Comparison of ENCODE assay signal across 22 cellular contexts in genomic region chr14:40762685-40763084, GRCh38.
A peak's percentile ranks its signal among the peaks of the same experiment; 100 is the strongest.
DNase-seq lines count a peak whose midpoint lies in the region; ATAC-seq and TF ChIP-seq lines count a peak whose summit lies in the region.
"Had no signal": no experiment of that assay in that cellular context is flagged by ENCODE, and none has a peak within 500 bp of the region (broad histone marks: within the 10 kb centered on the region; RNA-seq: fewer than 3 reads in every experiment).

No MANE protein-coding gene starts in this region.

- no peak overlapping the region for H3K9ac ChIP-seq in PC-3 (ENCODE audit: low read length)
- H3K9ac ChIP-seq in neural cell (ENCODE audit: low read length), result no peak overlapping the region
- H3K9ac ChIP-seq: BLaER1 treated with 17β-estradiol and CSF1 and Interleukin-3, amounts not matched to agents 10 nM and 100 nM had no signal

- no TSS peak for BruUV-seq in PC-3 (replicated peaks; lab: Mats Ljungman, UMichigan)

- H3K9me3 Mint-ChIP-seq in GM23338 (no peaks in the 10 kb centered on the region; the same call in 2 of the 3 replicates), mesothelial cell of epicardium (peaks cover 4% of the 10 kb centered on the region)

- no peak for ATAC-seq in GM23338
- ATAC-seq in PC-3, result peak; percentile 99
- ATAC-seq: A549 had no signal

- H3F3A ChIP-seq in GM23338 (replicated peaks; ENCODE audit: low read depth) (no peaks in the 10 kb centered on the region), PC-3 (ENCODE audit: low read length, unreplicated experiment) (no peaks in the 10 kb centered on the region), neural cell (ENCODE audit: insufficient read depth, low read length, poor library complexity, severe bottlenecking) (no peaks in the 10 kb centered on the region)

- no peaks in the 10 kb centered on the region for H4K20me1 ChIP-seq in GM23338 (replicated peaks; ENCODE audit: insufficient read depth)
- no peaks in the 10 kb centered on the region for H4K20me1 ChIP-seq in PC-3 (ENCODE audit: low read length)
- no peaks in the 10 kb centered on the region for H4K20me1 ChIP-seq in neural cell (ENCODE audit: insufficient read depth)
- H4K20me1 ChIP-seq: BLaER1 treated with 17β-estradiol and CSF1 and Interleukin-3, amounts not matched to agents 10 nM and 100 nM had no signal

- H3K27ac Mint-ChIP-seq in GM23338 (peak overlapping the region; percentile 68), mesothelial cell of epicardium (no peak overlapping the region)
- H3K27ac Mint-ChIP-seq: CD14-positive monocyte; CD4-positive, alpha-beta T cell; CD8-positive, alpha-beta memory T cell had no signal

- peaks cover 26% of the 10 kb centered on the region for H3K4me1 Mint-ChIP-seq in GM23338
- peaks cover 7% of the 10 kb centered on the region for H3K4me1 Mint-ChIP-seq in mesothelial cell of epicardium
- H3K4me1 Mint-ChIP-seq: CD14-positive monocyte; CD8-positive, alpha-beta memory T cell had no signal

- H3K27me3 ChIP-seq in GM23338 (ENCODE audit: insufficient read depth) (no peaks in the 10 kb centered on the region), PC-3 (ENCODE audit: low read length) (no peaks in the 10 kb centered on the region), neural cell (ENCODE audit: insufficient read depth, low read depth, low read length) (no peaks in the 10 kb centered on the region)
- H3K27me3 ChIP-seq: BE2C; BLaER1 treated with 17β-estradiol and CSF1 and Interleukin-3, amounts not matched to agents 10 nM and 100 nM had no signal

- H3K4me3 ChIP-seq in GM23338 (no peak overlapping the region), PC-3 (ENCODE audit: low read length) (no peak overlapping the region), neural cell (ENCODE audit: low read length) (no peak overlapping the region)
- H3K4me3 ChIP-seq: A549; BLaER1 treated with 17β-estradiol and CSF1 and Interleukin-3, amounts not matched to agents 10 nM and 100 nM had no signal

- H3K9me3 ChIP-seq in PC-3 (ENCODE audit: low read length) (no peaks in the 10 kb centered on the region), neural cell (ENCODE audit: low read length) (no peaks in the 10 kb centered on the region)
- H3K9me3 ChIP-seq: A549; BE2C; BLaER1 treated with 17β-estradiol and CSF1 and Interleukin-3, amounts not matched to agents 10 nM and 100 nM had no signal

- TF ChIP-seq EP300 in neural cell (conservative IDR thresholded peaks at IDR 0.05; ENCODE audit: poor library complexity, severe bottlenecking), result no peak

- H3K36me3 Mint-ChIP-seq in GM23338 (ENCODE audit: low read depth), result no peaks in the 10 kb centered on the region
- no peaks in the 10 kb centered on the region for H3K36me3 Mint-ChIP-seq in mesothelial cell of epicardium
- H3K36me3 Mint-ChIP-seq: CD14-positive monocyte; CD8-positive, alpha-beta memory T cell had no signal

- no peak overlapping the region for H3K4me2 ChIP-seq in GM23338
- H3K4me2 ChIP-seq in PC-3 (ENCODE audit: low read length), result no peak overlapping the region
- H3K4me2 ChIP-seq in neural cell (ENCODE audit: low read length), result no peak overlapping the region
- H3K4me2 ChIP-seq: A549; BLaER1 treated with 17β-estradiol and CSF1 and Interleukin-3, amounts not matched to agents 10 nM and 100 nM had no signal

- H2AFZ ChIP-seq in GM23338, result no peak overlapping the region
- no peak overlapping the region for H2AFZ ChIP-seq in PC-3 (ENCODE audit: low read length)
- H2AFZ ChIP-seq in neural cell (ENCODE audit: low read depth, low read length), result no peak overlapping the region

- H3K36me3 ChIP-seq in GM23338 (ENCODE audit: insufficient read depth) (no peaks in the 10 kb centered on the region), PC-3 (ENCODE audit: low read depth, low read length) (no peaks in the 10 kb centered on the region), neural cell (ENCODE audit: insufficient read depth, low read length) (no peaks in the 10 kb centered on the region)
- H3K36me3 ChIP-seq: BE2C; BLaER1 treated with 17β-estradiol and CSF1 and Interleukin-3, amounts not matched to agents 10 nM and 100 nM had no signal

- no peak overlapping the region for H3K27ac ChIP-seq in GM23338 (ENCODE audit: low read depth)
- H3K27ac ChIP-seq in PC-3 (ENCODE audit: low read length), result no peak overlapping the region
- H3K27ac ChIP-seq in neural cell (ENCODE audit: low read length), result no peak overlapping the region
- H3K27ac ChIP-seq: 22Rv1; A549; BLaER1 treated with 17β-estradiol and CSF1 and Interleukin-3, amounts not matched to agents 10 nM and 100 nM had no signal

- intact Hi-C loops in PC-3 (cut with micrococcal nuclease), result no loop called here

- H3K4me1 ChIP-seq in GM23338 (ENCODE audit: insufficient read depth), result peaks cover 9% of the 10 kb centered on the region; the same call in 1 of the 2 replicates
- H3K4me1 ChIP-seq in PC-3 (ENCODE audit: insufficient read depth, low read length), result no peaks in the 10 kb centered on the region
- H3K4me1 ChIP-seq: A549; BE2C; BLaER1 treated with 17β-estradiol and CSF1 and Interleukin-3, amounts not matched to agents 10 nM and 100 nM had no signal

- peak; percentile 1 for DNase-seq in DMS53 (lab: John Stamatoyannopoulos, UW)
- no peak for DNase-seq in DMS53 treated with DMSO at 0.1 percent for 48 hours (lab: John Stamatoyannopoulos, UW; ENCODE audit: unreplicated experiment)
- DNase-seq in GM23338 (ENCODE audit: low spot score), result no peak
- peak; percentile 51 for DNase-seq in PC-3
- DNase-seq in globus pallidus (ENCODE audit: low spot score), result no peak
- DNase-seq in mesothelial cell of epicardium (ENCODE audit: low spot score in 2 of 2, unreplicated experiment in 2 of 2), result no peak
- DNase-seq in GM10248 (ENCODE audit: extremely low spot score), result no peak
- DNase-seq: ACHN; AML-193; BE2C; CD4-positive, alpha-beta T cell; CD8-positive, alpha-beta memory T cell; DMS79; EL; GDM1; H7; HCEC 1CT had no signal

- no peaks in the 10 kb centered on the region for H3K79me2 ChIP-seq in GM23338 (replicated peaks; ENCODE audit: insufficient read depth)
- H3K79me2 ChIP-seq in PC-3 (ENCODE audit: low read length), result no peaks in the 10 kb centered on the region
- H3K79me2 ChIP-seq in neural cell (replicated peaks; ENCODE audit: insufficient read depth, low read length), result no peaks in the 10 kb centered on the region

- H3K27me3 Mint-ChIP-seq in GM23338 (ENCODE audit: insufficient read depth, low read depth, poor library complexity), result peaks cover 2% of the 10 kb centered on the region
- no peaks in the 10 kb centered on the region for H3K27me3 Mint-ChIP-seq in mesothelial cell of epicardium (ENCODE audit: low read depth)
- H3K27me3 Mint-ChIP-seq: CD4-positive, alpha-beta T cell; CD8-positive, alpha-beta memory T cell had no signal

- POLR2A ChIA-PET in PC-3 (lab: Charles Lee; ENCODE audit: unreplicated experiment) (no interaction called here), GM10248 (lab: Yijun Ruan, JAX) (no interaction called here)

- no peak for TF ChIP-seq RAD21 in neural cell (conservative IDR thresholded peaks at IDR 0.05)

- TF ChIP-seq CTCF in GM23338 (conservative IDR thresholded peaks at IDR 0.05; ENCODE audit: low read depth in 2 of 2), result no peak
- no peak for TF ChIP-seq CTCF in PC-3 (conservative IDR thresholded peaks at IDR 0.05; ENCODE audit: low read depth, low read length)
- TF ChIP-seq CTCF in neural cell (IDR thresholded peaks at IDR 0.05; ENCODE audit: poor library complexity, severe bottlenecking), result no peak
- no peak for TF ChIP-seq CTCF in mesothelial cell of epicardium (IDR thresholded peaks at IDR 0.05; ENCODE audit: unreplicated experiment)
- no peak for TF ChIP-seq CTCF in GM10248 (IDR thresholded peaks at IDR 0.05; ENCODE audit: control extremely low read depth, extremely low read depth, low read depth, missing control alignments)

- H3K9me2 ChIP-seq in GM23338 (ENCODE audit: insufficient read depth) (no peaks in the 10 kb centered on the region), PC-3 (replicated peaks; ENCODE audit: low read length) (no peaks in the 10 kb centered on the region), neural cell (ENCODE audit: insufficient read depth, low read length) (no peaks in the 10 kb centered on the region)

- no peak overlapping the region for H3K4me3 Mint-ChIP-seq in GM23338
- H3K4me3 Mint-ChIP-seq in mesothelial cell of epicardium, result no peak overlapping the region
- H3K4me3 Mint-ChIP-seq: CD14-positive monocyte; CD4-positive, alpha-beta T cell; CD8-positive, alpha-beta memory T cell had no signal

- CTCF ChIA-PET in PC-3 (lab: Charles Lee) (no interaction called here), GM10248 (lab: Yijun Ruan, JAX) (no interaction called here)

TF ChIP-seq in neural cell, 6 proteins besides CTCF, POLR2A, EP300 and RAD21:
- TF ChIP-seq MXI1 (conservative IDR thresholded peaks at IDR 0.05; ENCODE audit: poor library complexity, severe bottlenecking) (no peak), EZH2 (IDR thresholded peaks at IDR 0.05; ENCODE audit: borderline replicate concordance, insufficient read depth, low read length, poor library complexity, severe bottlenecking) (no peak), POLR2AphosphoS5 (IDR thresholded peaks at IDR 0.05) (peak; percentile 42), SMC3 (conservative IDR thresholded peaks at IDR 0.05; ENCODE audit: poor library complexity) (no peak), TAF1 (IDR thresholded peaks at IDR 0.05; ENCODE audit: low read depth) (no peak), REST (IDR thresholded peaks at IDR 0.05; ENCODE audit: borderline replicate concordance) (peak; percentile 61)
TF ChIP-seq in neural cell: peak in this region for 2.

Comparison
In these comparisons a context has a peak if more than half of its experiments do, and no peak if none do; other contexts are left out.
1. DNase-seq: peak in DMS53 (single experiment) and PC-3 (single experiment); none in DMS53 treated with DMSO at 0.1 percent for 48 hours (single experiment), GM23338 (single experiment), globus pallidus (single experiment), mesothelial cell of epicardium (0 of 2) and GM10248 (single experiment).